Comparison of ENCODE assay signal across 25 cellular contexts in genomic region chr4:7457201-7458065, GRCh38. TPM values are rescaled to one million over a fixed set of nuclear protein-coding genes. Genes with fewer than 3 reads are reported as not detected.
"Had no signal": no experiment of that assay in that cellular context is flagged by ENCODE, and none has a peak within 500 bp of the region (broad histone marks: within the 10 kb centered on the region; RNA-seq: fewer than 3 reads in every experiment).

No MANE protein-coding gene starts in this region.

- H3K27ac ChIP-seq: ascending aorta, brain microvascular endothelial cell, foreskin keratinocyte, parathyroid adenoma, testis had no signal

- H3K27me3 ChIP-seq: ascending aorta, brain microvascular endothelial cell, foreskin keratinocyte, testis had no signal

- H3K4me1 ChIP-seq: ascending aorta, foreskin keratinocyte, parathyroid adenoma had no signal

- DNase-seq: activated T-cell treated with anti-CD3 and anti-CD28 coated beads, Interleukin-2, amount 50 U/mL, for 1 hour; brain microvascular endothelial cell; central memory CD4-positive, alpha-beta T cell; dermis blood vessel endothelial cell; effector CD8-positive, alpha-beta T cell; erythroblast; foreskin keratinocyte; hippocampal formation; kidney glomerular epithelial cell; midbrain; natural killer cell; small intestine; stimulated activated CD4-positive, alpha-beta T cell treated with anti-CD3 and anti-CD28 coated beads, Interleukin-2, amount 100 ng/mL, for 24 hours; T1000; testis had no signal

- H3K4me3 ChIP-seq: ascending aorta, testis had no signal

- ATAC-seq: activated naive CD4-positive, alpha-beta T cell treated with anti-CD3 and anti-CD28 coated beads, Interleukin-2, amount 50 U/mL, for 72 hours; activated T-helper 17 cell treated with anti-CD3 and anti-CD28 coated beads, Interleukin-2, amount 50 U/mL, for 72 hours; foreskin keratinocyte; natural killer cell; sciatic nerve; stimulated activated effector memory CD8-positive, alpha-beta T cell treated with anti-CD3 and anti-CD28 coated beads, Interleukin-12 subunit alpha, Interleukin-12 subunit beta, amount 100 ng/mL, for 72 hours; WTC11 had no signal

- H3K36me3 ChIP-seq: ascending aorta, brain microvascular endothelial cell had no signal

- H3K9me3 ChIP-seq: ascending aorta, testis had no signal

RNA-seq across cellular contexts. Expression of gene PSAPL1, which starts 22.7 kb away (rescaled TPM):
- total RNA-seq: activated naive CD4-positive, alpha-beta T cell treated with anti-CD3 and anti-CD28 coated beads, Interleukin-2, amount 50 U/mL, for 72 hours; activated T-helper 17 cell treated with anti-CD3 and anti-CD28 coated beads, Interleukin-2, amount 50 U/mL, for 72 hours; ascending aorta; dermis blood vessel endothelial cell; foreskin keratinocyte; liver; natural killer cell; pulmonary artery endothelial cell; T-helper 1 cell treated with Interleukin-12 subunit alpha and Interleukin-12 subunit beta and Interleukin-4 antibody, amounts not matched to agents 30 ng/mL and 1 ng/mL, for 36 hours; WTC11 had no signal
